Comparison of ENCODE assay signal across 1 cellular context in genomic region chr6:100665041-100665380, GRCh38.
TF ChIP-seq lines count a peak whose summit lies in the region.

No MANE protein-coding gene starts in this region.

TF ChIP-seq in GM12878, 131 proteins besides CTCF, POLR2A, EP300 and RAD21 (continued from another document):
- TF ChIP-seq REST (IDR thresholded peaks at IDR 0.05; ENCODE audit: low read depth, low read length), result no peak
- no peak for TF ChIP-seq TCF7 (IDR thresholded peaks at IDR 0.05; ENCODE audit: borderline replicate concordance)
- TF ChIP-seq GATAD2B (conservative IDR thresholded peaks at IDR 0.05; ENCODE audit: low read depth), result no peak
- TF ChIP-seq, protein P1, sequence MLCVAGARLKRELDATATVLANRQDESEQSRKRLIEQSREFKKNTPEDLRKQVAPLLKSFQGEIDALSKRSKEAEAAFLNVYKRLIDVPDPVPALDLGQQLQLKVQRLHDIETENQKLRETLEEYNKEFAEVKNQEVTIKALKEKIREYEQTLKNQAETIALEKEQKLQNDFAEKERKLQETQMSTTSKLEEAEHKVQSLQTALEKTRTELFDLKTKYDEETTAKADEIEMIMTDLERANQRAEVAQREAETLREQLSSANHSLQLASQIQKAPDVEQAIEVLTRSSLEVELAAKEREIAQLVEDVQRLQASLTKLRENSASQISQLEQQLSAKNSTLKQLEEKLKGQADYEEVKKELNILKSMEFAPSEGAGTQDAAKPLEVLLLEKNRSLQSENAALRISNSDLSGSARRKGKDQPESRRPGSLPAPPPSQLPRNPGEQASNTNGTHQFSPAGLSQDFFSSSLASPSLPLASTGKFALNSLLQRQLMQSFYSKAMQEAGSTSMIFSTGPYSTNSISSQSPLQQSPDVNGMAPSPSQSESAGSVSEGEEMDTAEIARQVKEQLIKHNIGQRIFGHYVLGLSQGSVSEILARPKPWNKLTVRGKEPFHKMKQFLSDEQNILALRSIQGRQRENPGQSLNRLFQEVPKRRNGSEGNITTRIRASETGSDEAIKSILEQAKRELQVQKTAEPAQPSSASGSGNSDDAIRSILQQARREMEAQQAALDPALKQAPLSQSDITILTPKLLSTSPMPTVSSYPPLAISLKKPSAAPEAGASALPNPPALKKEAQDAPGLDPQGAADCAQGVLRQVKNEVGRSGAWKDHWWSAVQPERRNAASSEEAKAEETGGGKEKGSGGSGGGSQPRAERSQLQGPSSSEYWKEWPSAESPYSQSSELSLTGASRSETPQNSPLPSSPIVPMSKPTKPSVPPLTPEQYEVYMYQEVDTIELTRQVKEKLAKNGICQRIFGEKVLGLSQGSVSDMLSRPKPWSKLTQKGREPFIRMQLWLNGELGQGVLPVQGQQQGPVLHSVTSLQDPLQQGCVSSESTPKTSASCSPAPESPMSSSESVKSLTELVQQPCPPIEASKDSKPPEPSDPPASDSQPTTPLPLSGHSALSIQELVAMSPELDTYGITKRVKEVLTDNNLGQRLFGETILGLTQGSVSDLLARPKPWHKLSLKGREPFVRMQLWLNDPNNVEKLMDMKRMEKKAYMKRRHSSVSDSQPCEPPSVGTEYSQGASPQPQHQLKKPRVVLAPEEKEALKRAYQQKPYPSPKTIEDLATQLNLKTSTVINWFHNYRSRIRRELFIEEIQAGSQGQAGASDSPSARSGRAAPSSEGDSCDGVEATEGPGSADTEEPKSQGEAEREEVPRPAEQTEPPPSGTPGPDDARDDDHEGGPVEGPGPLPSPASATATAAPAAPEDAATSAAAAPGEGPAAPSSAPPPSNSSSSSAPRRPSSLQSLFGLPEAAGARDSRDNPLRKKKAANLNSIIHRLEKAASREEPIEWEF (IDR thresholded peaks at IDR 0.05; ENCODE audit: insufficient replicate concordance, low read depth, low read length), result no peak
- no peak for TF ChIP-seq POLR2AphosphoS5 (IDR thresholded peaks at IDR 0.05; ENCODE audit: low read length)
- peak; percentile 26 for TF ChIP-seq USF1 (IDR thresholded peaks at IDR 0.05; ENCODE audit: borderline replicate concordance, extremely low read length, insufficient read depth, low read depth, low read length)
- TF ChIP-seq, protein P2, sequence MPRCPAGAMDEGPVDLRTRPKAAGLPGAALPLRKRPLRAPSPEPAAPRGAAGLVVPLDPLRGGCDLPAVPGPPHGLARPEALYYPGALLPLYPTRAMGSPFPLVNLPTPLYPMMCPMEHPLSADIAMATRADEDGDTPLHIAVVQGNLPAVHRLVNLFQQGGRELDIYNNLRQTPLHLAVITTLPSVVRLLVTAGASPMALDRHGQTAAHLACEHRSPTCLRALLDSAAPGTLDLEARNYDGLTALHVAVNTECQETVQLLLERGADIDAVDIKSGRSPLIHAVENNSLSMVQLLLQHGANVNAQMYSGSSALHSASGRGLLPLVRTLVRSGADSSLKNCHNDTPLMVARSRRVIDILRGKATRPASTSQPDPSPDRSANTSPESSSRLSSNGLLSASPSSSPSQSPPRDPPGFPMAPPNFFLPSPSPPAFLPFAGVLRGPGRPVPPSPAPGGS (IDR thresholded peaks at IDR 0.05; ENCODE audit: borderline replicate concordance, insufficient read depth, low read depth, low read length, poor library complexity, severe bottlenecking), result no peak
- TF ChIP-seq PAX8 (IDR thresholded peaks at IDR 0.05), result no peak
- TF ChIP-seq E2F4 (IDR thresholded peaks at IDR 0.05; ENCODE audit: low read depth, low read length), result no peak
- TF ChIP-seq, protein P3, sequence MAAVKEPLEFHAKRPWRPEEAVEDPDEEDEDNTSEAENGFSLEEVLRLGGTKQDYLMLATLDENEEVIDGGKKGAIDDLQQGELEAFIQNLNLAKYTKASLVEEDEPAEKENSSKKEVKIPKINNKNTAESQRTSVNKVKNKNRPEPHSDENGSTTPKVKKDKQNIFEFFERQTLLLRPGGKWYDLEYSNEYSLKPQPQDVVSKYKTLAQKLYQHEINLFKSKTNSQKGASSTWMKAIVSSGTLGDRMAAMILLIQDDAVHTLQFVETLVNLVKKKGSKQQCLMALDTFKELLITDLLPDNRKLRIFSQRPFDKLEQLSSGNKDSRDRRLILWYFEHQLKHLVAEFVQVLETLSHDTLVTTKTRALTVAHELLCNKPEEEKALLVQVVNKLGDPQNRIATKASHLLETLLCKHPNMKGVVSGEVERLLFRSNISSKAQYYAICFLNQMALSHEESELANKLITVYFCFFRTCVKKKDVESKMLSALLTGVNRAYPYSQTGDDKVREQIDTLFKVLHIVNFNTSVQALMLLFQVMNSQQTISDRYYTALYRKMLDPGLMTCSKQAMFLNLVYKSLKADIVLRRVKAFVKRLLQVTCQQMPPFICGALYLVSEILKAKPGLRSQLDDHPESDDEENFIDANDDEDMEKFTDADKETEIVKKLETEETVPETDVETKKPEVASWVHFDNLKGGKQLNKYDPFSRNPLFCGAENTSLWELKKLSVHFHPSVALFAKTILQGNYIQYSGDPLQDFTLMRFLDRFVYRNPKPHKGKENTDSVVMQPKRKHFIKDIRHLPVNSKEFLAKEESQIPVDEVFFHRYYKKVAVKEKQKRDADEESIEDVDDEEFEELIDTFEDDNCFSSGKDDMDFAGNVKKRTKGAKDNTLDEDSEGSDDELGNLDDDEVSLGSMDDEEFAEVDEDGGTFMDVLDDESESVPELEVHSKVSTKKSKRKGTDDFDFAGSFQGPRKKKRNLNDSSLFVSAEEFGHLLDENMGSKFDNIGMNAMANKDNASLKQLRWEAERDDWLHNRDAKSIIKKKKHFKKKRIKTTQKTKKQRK (IDR thresholded peaks at IDR 0.05; ENCODE audit: low read depth, low read length), result no peak
- no peak for TF ChIP-seq EGR1 (IDR thresholded peaks at IDR 0.05; ENCODE audit: borderline replicate concordance in 1 of 2, low read depth in 2 of 2, low read length in 2 of 2)
- TF ChIP-seq MYC (IDR thresholded peaks at IDR 0.05; ENCODE audit: insufficient read depth, insufficient read length, insufficient replicate concordance, low read length, severe bottlenecking), result no peak
- TF ChIP-seq MEF2B (IDR thresholded peaks at IDR 0.05; ENCODE audit: partially characterized antibody, poor library complexity, severe bottlenecking), result no peak
- TF ChIP-seq RFX5 (IDR thresholded peaks at IDR 0.05; ENCODE audit: low read depth, low read length), result no peak
- peak; percentile 59; the same call in 1 of the 2 replicates for TF ChIP-seq RAD51 (IDR thresholded peaks at IDR 0.05)
- no peak for TF ChIP-seq NFYA (IDR thresholded peaks at IDR 0.05; ENCODE audit: borderline replicate concordance, low read depth, low read length)
- TF ChIP-seq NRF1 (conservative IDR thresholded peaks at IDR 0.05; ENCODE audit: low read depth, low read length), result no peak
- TF ChIP-seq RUNX3 (IDR thresholded peaks at IDR 0.05; ENCODE audit: low read length), result 0 out of 2 replicates have a peak, but pooled peaks have one; percentile 57
TF ChIP-seq in GM12878: peak in this region for 5.
